1 cellular context compared by ENCODE assay signal in genomic region chr5:151015974-151016587, GRCh38.
TF ChIP-seq lines count a peak whose summit lies in the region.

No MANE protein-coding gene starts in this region.

TF ChIP-seq in K562, 482 proteins besides CTCF, POLR2A, EP300 and RAD21 (continued from another document and continues in another):
- no peak; the same call in 1 of the 2 replicates for TF ChIP-seq CEBPG (CRISPR knock-in tag; IDR thresholded peaks at IDR 0.05)
- peak in 1 of 2 experiments; percentile 67; a peak in 2 of 4 replicates for TF ChIP-seq CEBPG (tag; conservative IDR thresholded peaks at IDR 0.05 in 1 of 2, IDR thresholded peaks at IDR 0.05 in 1 of 2)
- no peak for TF ChIP-seq GABPB2 (CRISPR knock-in tag; conservative IDR thresholded peaks at IDR 0.05)
- no peak for TF ChIP-seq NR3C1 (CRISPR knock-in tag; IDR thresholded peaks at IDR 0.05)
- no peak for TF ChIP-seq NFIX (CRISPR knock-in tag; IDR thresholded peaks at IDR 0.05; ENCODE audit: low read depth)
- no peak for TF ChIP-seq CCNT2 (IDR thresholded peaks at IDR 0.05; ENCODE audit: borderline replicate concordance, extremely low read depth, insufficient read length, low read depth, low read length)
- TF ChIP-seq ZNF766 (CRISPR knock-in tag; conservative IDR thresholded peaks at IDR 0.05): 0 out of 2 replicates have a peak, but pooled peaks have one; percentile 13
- TF ChIP-seq ZNF133 (CRISPR knock-in tag; IDR thresholded peaks at IDR 0.05): no peak
- no peak for TF ChIP-seq ILK (tag; IDR thresholded peaks at IDR 0.05; ENCODE audit: borderline replicate concordance, low read depth)
- TF ChIP-seq ELF4 (CRISPR knock-in tag; IDR thresholded peaks at IDR 0.05): no peak
- TF ChIP-seq TEAD4 (IDR thresholded peaks at IDR 0.05; ENCODE audit: low read length): peak; percentile 58; the same call in 1 of the 2 replicates
- no peak for TF ChIP-seq TEAD4 (CRISPR knock-in tag; IDR thresholded peaks at IDR 0.05; ENCODE audit: borderline replicate concordance)
- TF ChIP-seq CBFA2T2 (conservative IDR thresholded peaks at IDR 0.05): peak; percentile 42
- TF ChIP-seq LEF1 (IDR thresholded peaks at IDR 0.05): peak; percentile 68
- TF ChIP-seq CREB3L1 (IDR thresholded peaks at IDR 0.05; ENCODE audit: borderline replicate concordance, low read depth): peak; percentile 42; the same call in 1 of the 2 replicates
- peak in 1 of 2 experiments; percentile 63; a peak in 2 of 4 replicates for TF ChIP-seq MNT (conservative IDR thresholded peaks at IDR 0.05)
- TF ChIP-seq TAF15 (IDR thresholded peaks at IDR 0.05; ENCODE audit: low read depth, low read length): no peak
- peak; percentile 49 for TF ChIP-seq TAF9B (IDR thresholded peaks at IDR 0.05; ENCODE audit: partially characterized antibody)
- TF ChIP-seq CHD1 (IDR thresholded peaks at IDR 0.05; ENCODE audit: low read length): no peak
- peak; percentile 68 for TF ChIP-seq TCF3 (CRISPR knock-in tag; IDR thresholded peaks at IDR 0.05)
- no peak for TF ChIP-seq ZNF407 (IDR thresholded peaks at IDR 0.05; ENCODE audit: low read depth)
- TF ChIP-seq KAT2B (IDR thresholded peaks at IDR 0.05; ENCODE audit: low read depth, low read length): no peak
- peak; percentile 37 for TF ChIP-seq DACH1 (IDR thresholded peaks at IDR 0.05; ENCODE audit: partially characterized antibody)
- TF ChIP-seq KDM4B (IDR thresholded peaks at IDR 0.05; ENCODE audit: borderline replicate concordance in 2 of 2, low read depth in 1 of 2): no peak
- TF ChIP-seq NR4A1 (CRISPR knock-in tag; IDR thresholded peaks at IDR 0.05): no peak
- TF ChIP-seq NR4A1 (tag; IDR thresholded peaks at IDR 0.05): peak; percentile 23; the same call in 1 of the 2 replicates
- TF ChIP-seq MGA (IDR thresholded peaks at IDR 0.05): peak; percentile 26; the same call in 1 of the 2 replicates
- TF ChIP-seq NCOR1 (IDR thresholded peaks at IDR 0.05): peak; percentile 67
- no peak for TF ChIP-seq RBM17 (IDR thresholded peaks at IDR 0.05; ENCODE audit: borderline replicate concordance, low read depth, low read length)
- no peak for TF ChIP-seq RBM25 (IDR thresholded peaks at IDR 0.05; ENCODE audit: low read depth, low read length, severe bottlenecking)
- no peak for TF ChIP-seq FOXP1 (CRISPR knock-in tag; IDR thresholded peaks at IDR 0.05)
- no peak for TF ChIP-seq ZC3H8 (IDR thresholded peaks at IDR 0.05)
- TF ChIP-seq VEZF1 (CRISPR knock-in tag; IDR thresholded peaks at IDR 0.05): peak; percentile 17; the same call in 1 of the 2 replicates
- TF ChIP-seq CREB3 (tag; conservative IDR thresholded peaks at IDR 0.05; ENCODE audit: low read depth): 0 out of 2 replicates have a peak, but pooled peaks have one; percentile 16
